20 cellular contexts compared by ENCODE assay signal in the genomic region with DNA sequence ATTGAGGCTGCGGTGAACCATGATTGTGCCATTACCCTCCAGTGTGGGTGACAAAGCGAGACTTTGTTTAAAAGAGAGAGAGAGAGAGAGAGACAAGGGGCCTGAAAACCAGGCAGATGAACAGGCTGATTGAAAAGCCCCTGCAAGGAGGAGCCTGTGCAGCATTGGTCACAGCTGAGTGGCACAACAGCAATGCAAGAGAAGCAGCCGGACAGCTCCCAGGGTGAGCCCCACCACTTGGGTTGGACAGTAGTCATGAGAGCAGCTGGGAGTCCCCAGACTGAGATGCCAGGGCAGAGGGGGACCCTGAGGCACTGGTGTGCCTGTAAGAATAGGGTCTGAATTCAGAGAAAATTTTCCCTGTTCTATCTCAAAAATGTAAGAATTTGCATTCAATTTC. TPM values are rescaled to one million over a fixed set of nuclear protein-coding genes. Genes with fewer than 3 reads are reported as not detected.
DNase-seq lines count a peak whose midpoint lies in the region; ATAC-seq, FAIRE-seq and TF ChIP-seq lines count a peak whose summit lies in the region.
"Had no signal": no experiment of that assay in that cellular context is flagged by ENCODE, and none has a peak within 500 bp of the region (broad histone marks: within the 10 kb centered on the region; RNA-seq: fewer than 3 reads in every experiment).

No MANE protein-coding gene starts in this region.

- H3K9ac ChIP-seq in GM12878 (ENCODE audit: control insufficient read depth, insufficient read depth, low read length): no peak overlapping the region
- H3K9ac ChIP-seq: BLaER1 treated with 17β-estradiol and CSF1 and Interleukin-3, amounts not matched to agents 10 nM and 100 nM had no signal

- WGBS in GM12878 (ENCODE audit: insufficient coverage, insufficient replicate concordance, low lambda C conversion rate, missing lambda C conversion rate): 75% methylated on average over 3 of the region's 3 CpGs

- no peak overlapping the region for H3K27ac ChIP-seq in CD8-positive, alpha-beta T cell (ENCODE audit: low read depth, low read length)
- no peak overlapping the region for H3K27ac ChIP-seq in GM12878 (ENCODE audit: control insufficient read depth, insufficient read depth)
- H3K27ac ChIP-seq: BLaER1 treated with 17β-estradiol and CSF1 and Interleukin-3, amounts not matched to agents 10 nM and 100 nM; HL-60; SK-N-MC had no signal

- no peak overlapping the region for H3K4me3 Mint-ChIP-seq in CD8-positive, alpha-beta T cell
- no peak overlapping the region for H3K4me3 Mint-ChIP-seq in activated CD4-positive, alpha-beta T cell treated with anti-CD3 and anti-CD28 coated beads, Interleukin-2, amount 10 ng/mL, durations not matched to agents 24 days and 14 days

- H3K36me3 ChIP-seq in CD8-positive, alpha-beta T cell (ENCODE audit: insufficient read depth, low read length): peaks cover 9% of the 10 kb centered on the region
- H3K36me3 ChIP-seq in H7 (replicated peaks; ENCODE audit: control insufficient read depth, insufficient read depth, low read length) (peaks cover 1% of the 10 kb centered on the region), GM12878 (ENCODE audit: control insufficient read depth in 2 of 2, insufficient read depth in 2 of 2, low read length in 1 of 2) (peaks cover 0 to 1% of the 10 kb centered on the region in 2 experiments; a peak in 2 of 4 replicates)

- H3K4me2 ChIP-seq in GM12878 (ENCODE audit: control insufficient read depth, insufficient read depth): no peak overlapping the region
- H3K4me2 ChIP-seq: BLaER1 treated with 17β-estradiol and CSF1 and Interleukin-3, amounts not matched to agents 10 nM and 100 nM had no signal

- no peak overlapping the region for H3K4me3 ChIP-seq in CD8-positive, alpha-beta T cell (ENCODE audit: low read depth, low read length)
- no peak overlapping the region for H3K4me3 ChIP-seq in H7 (ENCODE audit: insufficient read depth, low read depth, low read length)
- H3K4me3 ChIP-seq in GM12878: no peak overlapping the region
- H3K4me3 ChIP-seq: BLaER1 treated with 17β-estradiol and CSF1 and Interleukin-3, amounts not matched to agents 10 nM and 100 nM; HAP-1; SK-N-MC had no signal

- no peak overlapping the region for H2AFZ ChIP-seq in GM12878 (ENCODE audit: control insufficient read depth, low read depth, low read length)

- intact Hi-C loops in CD8-positive, alpha-beta T cell (cut with DNase I, micrococcal nuclease): no loop called here
- intact Hi-C loops in GM12878 (cut with micrococcal nuclease; ENCODE audit: unreplicated experiment): no loop called here
- intact Hi-C loops in activated CD4-positive, alpha-beta T cell treated with anti-CD3 and anti-CD28 coated beads, Interleukin-2, amount 10 ng/mL, durations not matched to agents 24 days and 14 days (cut with micrococcal nuclease): no loop called here

- TF ChIP-seq CTCF in CD8-positive, alpha-beta T cell (IDR thresholded peaks at IDR 0.05): no peak
- no peak for TF ChIP-seq CTCF in GM12878 (IDR thresholded peaks at IDR 0.05 in 2 of 3, conservative IDR thresholded peaks at IDR 0.05 in 1 of 3; ENCODE audit: control insufficient read depth in 2 of 3, extremely low read depth in 1 of 3, insufficient read depth in 1 of 3, low read depth in 3 of 3, low read length in 3 of 3)

- peaks cover 78% of the 10 kb centered on the region for H3K36me3 Mint-ChIP-seq in CD8-positive, alpha-beta T cell
- H3K36me3 Mint-ChIP-seq in activated CD4-positive, alpha-beta T cell treated with anti-CD3 and anti-CD28 coated beads, Interleukin-2, amount 10 ng/mL, durations not matched to agents 24 days and 14 days (ENCODE audit: low read depth): peaks cover 52% of the 10 kb centered on the region

- H3K27me3 Mint-ChIP-seq in CD8-positive, alpha-beta T cell (ENCODE audit: low read depth): no peaks in the 10 kb centered on the region
- H3K27me3 Mint-ChIP-seq in activated CD4-positive, alpha-beta T cell treated with anti-CD3 and anti-CD28 coated beads, Interleukin-2, amount 10 ng/mL, durations not matched to agents 24 days and 14 days: no peaks in the 10 kb centered on the region

- no peak for DNase-seq in CD8-positive, alpha-beta T cell
- DNase-seq in H7 (peak; percentile 25), GM12878 (ENCODE audit: low read depth, low spot score) (no peak), pons (ENCODE audit: low spot score) (peak; percentile 21), AML-193 (lab: John Stamatoyannopoulos, UW) (no peak)
- no peak for DNase-seq in activated CD4-positive, alpha-beta T cell treated with anti-CD3 and anti-CD28 coated beads, Interleukin-2, amount 10 ng/mL, durations not matched to agents 24 days and 14 days
- DNase-seq: COR-L47, NCI-H1105, NCI-H1694 treated with DMSO at 0.1 percent for 48 hours, NCI-H2107, NCI-H2227 treated with DMSO at 0.1 percent for 48 hours, NCI-H524 treated with DMSO at 0.1 percent for 48 hours, Right ventricle myocardium superior had no signal

- FAIRE-seq in GM12878 (lab: Jason Lieb, UNC): no peak
- FAIRE-seq: HTR-8/SVneo had no signal

- H4K20me1 ChIP-seq in GM12878 (ENCODE audit: control insufficient read depth, insufficient read depth): no peaks in the 10 kb centered on the region
- H4K20me1 ChIP-seq: BLaER1 treated with 17β-estradiol and CSF1 and Interleukin-3, amounts not matched to agents 10 nM and 100 nM had no signal

- H3K4me1 ChIP-seq in CD8-positive, alpha-beta T cell (ENCODE audit: insufficient read depth, low read length): peaks cover 10% of the 10 kb centered on the region
- peaks cover 4% of the 10 kb centered on the region for H3K4me1 ChIP-seq in GM12878 (ENCODE audit: control insufficient read depth, insufficient read depth, low read length)

- TF ChIP-seq POLR2A in GM12878 (IDR thresholded peaks at IDR 0.05; ENCODE audit: low read depth, low read length): no peak

- H3K9me3 ChIP-seq in CD8-positive, alpha-beta T cell (ENCODE audit: low read length): no peaks in the 10 kb centered on the region
- H3K9me3 ChIP-seq in GM12878 (replicated peaks; ENCODE audit: control insufficient read depth, insufficient read depth, low read length): no peaks in the 10 kb centered on the region
- H3K9me3 ChIP-seq: BLaER1 treated with 17β-estradiol and CSF1 and Interleukin-3, amounts not matched to agents 10 nM and 100 nM; HAP-1 had no signal

- no peak for TF ChIP-seq EP300 in GM12878 (IDR thresholded peaks at IDR 0.05; ENCODE audit: borderline replicate concordance in 1 of 2, control insufficient read depth in 1 of 2, low read depth in 2 of 2, low read length in 2 of 2)

- in situ Hi-C loops in GM12878 (cut with MboI): no loop called here

- BruUV-seq in GM12878 (replicated peaks; lab: Mats Ljungman, UMichigan): no TSS peak

- RAD21 ChIA-PET in GM12878 (lab: Charles Lee; ENCODE audit: unreplicated experiment): no interaction called here

- no peaks in the 10 kb centered on the region for H3K9me3 Mint-ChIP-seq in CD8-positive, alpha-beta T cell
- H3K9me3 Mint-ChIP-seq in activated CD4-positive, alpha-beta T cell treated with anti-CD3 and anti-CD28 coated beads, Interleukin-2, amount 10 ng/mL, durations not matched to agents 24 days and 14 days: no peaks in the 10 kb centered on the region

- TF ChIP-seq RAD21 in GM12878 (IDR thresholded peaks at IDR 0.05; ENCODE audit: insufficient read depth, low read depth, low read length): no peak

- POLR2A ChIA-PET in CD8-positive, alpha-beta T cell (lab: Charles Lee): interaction anchor here (0.9 kb wide), 1 partner anchor 10 kb away, joined by 5 read pairs; a partner anchor contains a TSS
- POLR2A ChIA-PET in GM12878 (lab: Charles Lee): interaction anchor here (0.5 to 0.6 kb wide), 2 partner anchors 224 to 266 kb away, joined by 3 read pairs; no protein-coding TSS in a partner anchor

- SMC1A ChIA-PET in GM12878 (lab: Charles Lee; ENCODE audit: uncharacterized antibody, unreplicated experiment): no interaction called here

- no peak for ATAC-seq in CD8-positive, alpha-beta T cell
- peak; percentile 21; the same call in 2 of the 3 replicates for ATAC-seq in GM12878
- ATAC-seq in HG02642 (IDR thresholded peaks at IDR 0.05; ENCODE audit: poor library complexity, unreplicated experiment): no peak
- ATAC-seq: Panc1 had no signal

- no peaks in the 10 kb centered on the region for H3K27me3 ChIP-seq in CD8-positive, alpha-beta T cell (ENCODE audit: insufficient read depth, low read length)
- H3K27me3 ChIP-seq in H7 (ENCODE audit: control insufficient read depth, insufficient read depth, low read length) (no peaks in the 10 kb centered on the region), GM12878 (replicated peaks in 1 of 2; ENCODE audit: control insufficient read depth in 2 of 2, insufficient read depth in 2 of 2, low read length in 1 of 2) (no peaks in the 10 kb centered on the region)
- H3K27me3 ChIP-seq: BLaER1 treated with 17β-estradiol and CSF1 and Interleukin-3, amounts not matched to agents 10 nM and 100 nM had no signal

- H3K27ac Mint-ChIP-seq in CD8-positive, alpha-beta T cell: peak overlapping the region; percentile 37
- H3K27ac Mint-ChIP-seq in activated CD4-positive, alpha-beta T cell treated with anti-CD3 and anti-CD28 coated beads, Interleukin-2, amount 10 ng/mL, durations not matched to agents 24 days and 14 days: no peak overlapping the region

- CTCF ChIA-PET in CD8-positive, alpha-beta T cell (lab: Charles Lee): interaction anchor here (3.4 kb wide), 1 partner anchor 9 kb away, joined by 16 read pairs; a partner anchor contains a TSS
- CTCF ChIA-PET in GM12878 (lab: Yijun Ruan, JAX): interaction anchor here (0.6 to 2.7 kb wide), 3 partner anchors 10 to 1388 kb away, joined by 3 to 8 read pairs (median 3); a partner anchor contains a TSS

- peaks cover 25% of the 10 kb centered on the region for H3K4me1 Mint-ChIP-seq in CD8-positive, alpha-beta T cell (ENCODE audit: low read depth)
- H3K4me1 Mint-ChIP-seq in activated CD4-positive, alpha-beta T cell treated with anti-CD3 and anti-CD28 coated beads, Interleukin-2, amount 10 ng/mL, durations not matched to agents 24 days and 14 days: peaks cover 14% of the 10 kb centered on the region

- peaks cover 6% of the 10 kb centered on the region for H3K79me2 ChIP-seq in GM12878 (ENCODE audit: control insufficient read depth, insufficient read depth, low read length)

RNA-seq across cellular contexts. Expression of a gene that starts 10.2 kb away (rescaled TPM):
- 10 to 100 TPM; 19.6 to 26.8 TPM for total RNA-seq in CD8-positive, alpha-beta T cell
- total RNA-seq in H7 (2014; rRNA removed; shearing (Covaris generic)): 73.6 and 85.3 TPM in 2 replicates
- 20.6 and 20.9 TPM in 2 replicates for total RNA-seq in GM12878 (2013; cell fraction: nucleolus; rRNA removed)
- total RNA-seq in GM12878 (2014; rRNA removed) (125 and 131 TPM in 2 replicates), GM12878 (2014; rRNA removed; fragmentation: Illumina TruSeq; extraction: Trizol) (29.0 and 35.0 TPM in 2 replicates), GM12878 (2021) (73.2 and 76.6 TPM in 2 replicates)
- polyA plus RNA-seq in GM12878 (2011; ENCODE audit: low read depth): 28.4 TPM
- polyA plus RNA-seq in GM12878 (2011; rRNA removed) (42.9 and 62.2 TPM in 2 replicates), GM12878 (2014; fragmentation: Illumina TruSeq; extraction: Trizol) (6.1 and 16.9 TPM in 2 replicates), GM12878 (2014; fragmentation: Nextera tagmentation; extraction: Ambion mirVana) (10 to 100 TPM in 1 of 2 experiments, 1 to 10 TPM in 1; 7.0 to 16.5 TPM), GM12878 (2014; rRNA removed) (136 and 169 TPM in 2 replicates), GM12878 (2016; fragmentation: Nextera tagmentation; extraction: Ambion mirVana) (100 to 1,000 TPM; 105 to 117 TPM)
- 109 and 151 TPM in 2 replicates for polyA plus RNA-seq in GM12878 (2011; cell fraction: cytosol; rRNA removed)
- 56.1 and 56.3 TPM in 2 replicates for polyA plus RNA-seq in GM12878 (2011; cell fraction: nucleus; rRNA removed)
- 68.3 and 81.0 TPM in 2 replicates for polyA plus RNA-seq in GM12878 (2012)
- 14.1 and 18.6 TPM in 2 replicates for polyA minus RNA-seq in GM12878 (2011; rRNA and poly(A)+ RNA removed)
- polyA minus RNA-seq in GM12878 (2011; cell fraction: cytosol; rRNA and poly(A)+ RNA removed): 7.9 and 15.9 TPM in 2 replicates
- polyA minus RNA-seq in GM12878 (2011; cell fraction: nucleus; rRNA and poly(A)+ RNA removed): 10.0 and 12.2 TPM in 2 replicates
- 78.9 and 79.6 TPM in 2 replicates for total RNA-seq in activated CD4-positive, alpha-beta T cell treated with anti-CD3 and anti-CD28 coated beads, Interleukin-2, amount 10 ng/mL, durations not matched to agents 24 days and 14 days

RNA-seq across cellular contexts. Expression of a gene that starts 24.2 kb away (rescaled TPM):
- total RNA-seq in CD8-positive, alpha-beta T cell: under 1 TPM in 1 of 2 experiments, not detected in 1; 0.08 TPM
- not detected in 2 replicates for total RNA-seq in H7 (2014; rRNA removed; shearing (Covaris generic))
- total RNA-seq in GM12878 (2013; cell fraction: nucleolus; rRNA removed): 0.71 and 0.78 TPM in 2 replicates
- under 0.01 TPM in 1 of 2 replicates, not detected in the other for total RNA-seq in GM12878 (2014; rRNA removed)
- total RNA-seq in GM12878 (2014; rRNA removed; fragmentation: Illumina TruSeq; extraction: Trizol): not detected in 2 replicates
- total RNA-seq in GM12878 (2021): not detected in 2 replicates
- not detected for polyA plus RNA-seq in GM12878 (2011; ENCODE audit: low read depth)
- 0.09 and 0.27 TPM in 2 replicates for polyA plus RNA-seq in GM12878 (2011; rRNA removed)
- polyA plus RNA-seq in GM12878 (2011; cell fraction: cytosol; rRNA removed): 0.16 and 0.20 TPM in 2 replicates
- polyA plus RNA-seq in GM12878 (2011; cell fraction: nucleus; rRNA removed): 1.1 and 1.2 TPM in 2 replicates
- polyA plus RNA-seq in GM12878 (2012): 0.04 and 0.08 TPM in 2 replicates
- not detected in 2 replicates for polyA plus RNA-seq in GM12878 (2014; fragmentation: Illumina TruSeq; extraction: Trizol)
- polyA plus RNA-seq in GM12878 (2014; fragmentation: Nextera tagmentation; extraction: Ambion mirVana): not detected
- polyA plus RNA-seq in GM12878 (2014; rRNA removed): 0.05 and 0.06 TPM in 2 replicates
- not detected for polyA plus RNA-seq in GM12878 (2016; fragmentation: Nextera tagmentation; extraction: Ambion mirVana)
- polyA minus RNA-seq in GM12878 (2011; rRNA and poly(A)+ RNA removed): 0.22 and 0.41 TPM in 2 replicates
- 0.21 TPM in 1 of 2 replicates, not detected in the other for polyA minus RNA-seq in GM12878 (2011; cell fraction: cytosol; rRNA and poly(A)+ RNA removed)
- polyA minus RNA-seq in GM12878 (2011; cell fraction: nucleus; rRNA and poly(A)+ RNA removed): 0.29 and 0.48 TPM in 2 replicates
- total RNA-seq in activated CD4-positive, alpha-beta T cell treated with anti-CD3 and anti-CD28 coated beads, Interleukin-2, amount 10 ng/mL, durations not matched to agents 24 days and 14 days: 0.62 and 0.72 TPM in 2 replicates

RNA-seq across cellular contexts. Expression of a gene that starts 37.1 kb away (rescaled TPM):
- total RNA-seq in CD8-positive, alpha-beta T cell: 10 to 100 TPM; 72.0 to 77.2 TPM
- 9.4 and 10.9 TPM in 2 replicates for total RNA-seq in H7 (2014; rRNA removed; shearing (Covaris generic))
- total RNA-seq in GM12878 (2013; cell fraction: nucleolus; rRNA removed): 104 and 120 TPM in 2 replicates
- total RNA-seq in GM12878 (2014; rRNA removed) (22.1 and 27.2 TPM in 2 replicates), GM12878 (2014; rRNA removed; fragmentation: Illumina TruSeq; extraction: Trizol) (14.2 and 16.4 TPM in 2 replicates), GM12878 (2021) (36.0 and 42.7 TPM in 2 replicates)
- 11.5 TPM for polyA plus RNA-seq in GM12878 (2011; ENCODE audit: low read depth)
- polyA plus RNA-seq in GM12878 (2011; rRNA removed) (11.0 and 16.2 TPM in 2 replicates), GM12878 (2014; fragmentation: Illumina TruSeq; extraction: Trizol) (12.7 and 16.5 TPM in 2 replicates), GM12878 (2014; fragmentation: Nextera tagmentation; extraction: Ambion mirVana) (1 to 10 TPM; 1.2 to 3.9 TPM), GM12878 (2014; rRNA removed) (46.7 and 48.3 TPM in 2 replicates), GM12878 (2016; fragmentation: Nextera tagmentation; extraction: Ambion mirVana) (10 to 100 TPM; 17.8 to 19.7 TPM)
- 16.0 and 18.4 TPM in 2 replicates for polyA plus RNA-seq in GM12878 (2011; cell fraction: cytosol; rRNA removed)
- polyA plus RNA-seq in GM12878 (2011; cell fraction: nucleus; rRNA removed): 180 and 223 TPM in 2 replicates
- 30.6 and 31.6 TPM in 2 replicates for polyA plus RNA-seq in GM12878 (2012)
- polyA minus RNA-seq in GM12878 (2011; rRNA and poly(A)+ RNA removed): 14.6 and 23.4 TPM in 2 replicates
- 4.3 and 8.4 TPM in 2 replicates for polyA minus RNA-seq in GM12878 (2011; cell fraction: cytosol; rRNA and poly(A)+ RNA removed)
- polyA minus RNA-seq in GM12878 (2011; cell fraction: nucleus; rRNA and poly(A)+ RNA removed): 25.9 and 55.6 TPM in 2 replicates
- total RNA-seq in activated CD4-positive, alpha-beta T cell treated with anti-CD3 and anti-CD28 coated beads, Interleukin-2, amount 10 ng/mL, durations not matched to agents 24 days and 14 days: 38.1 and 39.4 TPM in 2 replicates

RNA-seq across cellular contexts. Expression of a gene that starts 48.0 kb away (rescaled TPM):
- 10 to 100 TPM; 26.1 TPM for total RNA-seq in CD8-positive, alpha-beta T cell
- 48.3 and 52.2 TPM in 2 replicates for total RNA-seq in H7 (2014; rRNA removed; shearing (Covaris generic))
- total RNA-seq in GM12878 (2013; cell fraction: nucleolus; rRNA removed): 10.5 and 11.4 TPM in 2 replicates
- total RNA-seq in GM12878 (2014; rRNA removed): 30.5 and 37.3 TPM in 2 replicates
- total RNA-seq in GM12878 (2014; rRNA removed; fragmentation: Illumina TruSeq; extraction: Trizol): 19.8 and 22.9 TPM in 2 replicates
- 53.4 and 56.3 TPM in 2 replicates for total RNA-seq in GM12878 (2021)
- 19.1 TPM for polyA plus RNA-seq in GM12878 (2011; ENCODE audit: low read depth)
- 21.9 and 41.4 TPM in 2 replicates for polyA plus RNA-seq in GM12878 (2011; rRNA removed)
- polyA plus RNA-seq in GM12878 (2011; cell fraction: cytosol; rRNA removed): 50.6 and 71.6 TPM in 2 replicates
- polyA plus RNA-seq in GM12878 (2011; cell fraction: nucleus; rRNA removed): 51.2 and 65.0 TPM in 2 replicates
- 27.9 and 45.2 TPM in 2 replicates for polyA plus RNA-seq in GM12878 (2012)
- polyA plus RNA-seq in GM12878 (2014; fragmentation: Illumina TruSeq; extraction: Trizol): 26.8 and 33.5 TPM in 2 replicates
- 1 to 10 TPM; 4.1 to 8.3 TPM for polyA plus RNA-seq in GM12878 (2014; fragmentation: Nextera tagmentation; extraction: Ambion mirVana)
- polyA plus RNA-seq in GM12878 (2014; rRNA removed): 48.1 and 54.3 TPM in 2 replicates
- polyA plus RNA-seq in GM12878 (2016; fragmentation: Nextera tagmentation; extraction: Ambion mirVana): 1 to 10 TPM; 2.3 to 4.4 TPM
- polyA minus RNA-seq in GM12878 (2011; rRNA and poly(A)+ RNA removed): 47.3 and 65.9 TPM in 2 replicates
- polyA minus RNA-seq in GM12878 (2011; cell fraction: cytosol; rRNA and poly(A)+ RNA removed): 24.1 and 27.1 TPM in 2 replicates
- 10.2 and 18.4 TPM in 2 replicates for polyA minus RNA-seq in GM12878 (2011; cell fraction: nucleus; rRNA and poly(A)+ RNA removed)
- 54.3 and 55.2 TPM in 2 replicates for total RNA-seq in activated CD4-positive, alpha-beta T cell treated with anti-CD3 and anti-CD28 coated beads, Interleukin-2, amount 10 ng/mL, durations not matched to agents 24 days and 14 days

Comparison
In these comparisons a context has a peak if more than half of its experiments do, and no peak if none do; other contexts are left out.
1. DNase-seq: peak in H7 (single experiment) and pons (single experiment); none in CD8-positive, alpha-beta T cell (0 of 7), GM12878 (single experiment), activated CD4-positive, alpha-beta T cell treated with anti-CD3 and anti-CD28 coated beads, Interleukin-2, amount 10 ng/mL, durations not matched to agents 24 days and 14 days (single experiment) and AML-193 (0 of 2).